ENCODE assay signal across 1 cellular context in the genomic region with DNA sequence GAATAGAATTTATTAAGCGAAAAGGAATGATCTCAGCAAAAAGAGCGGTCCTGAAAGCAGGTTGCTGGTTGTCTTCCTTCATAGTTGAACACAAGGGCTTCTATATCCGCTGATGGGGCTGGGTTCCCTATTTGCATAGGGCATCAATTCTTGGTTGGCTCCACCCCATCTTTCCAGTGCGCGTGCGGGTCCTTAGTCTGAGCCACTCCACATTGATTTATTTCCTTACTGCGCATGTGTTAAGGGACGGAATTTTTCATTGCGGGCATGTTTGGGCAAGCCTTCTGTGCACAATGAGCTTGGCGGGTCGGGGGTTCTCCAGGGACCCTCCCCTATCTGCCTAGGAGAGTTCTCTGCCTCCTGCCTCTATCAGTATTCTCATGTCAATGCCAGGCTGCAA.
TF ChIP-seq lines count a peak whose summit lies in the region.

No MANE protein-coding gene starts in this region.

TF ChIP-seq in endothelial cell of umbilical vein, 7 proteins besides CTCF, POLR2A, EP300 and RAD21 (continued from another document):
- TF ChIP-seq GATA2 (IDR thresholded peaks at IDR 0.05; ENCODE audit: insufficient read depth, insufficient read length, low read depth, low read length): no peak
- no peak for TF ChIP-seq JUN (IDR thresholded peaks at IDR 0.05; ENCODE audit: borderline replicate concordance, insufficient read depth, insufficient read length, low read depth)
- TF ChIP-seq, protein P1, sequence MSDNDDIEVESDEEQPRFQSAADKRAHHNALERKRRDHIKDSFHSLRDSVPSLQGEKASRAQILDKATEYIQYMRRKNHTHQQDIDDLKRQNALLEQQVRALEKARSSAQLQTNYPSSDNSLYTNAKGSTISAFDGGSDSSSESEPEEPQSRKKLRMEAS (IDR thresholded peaks at IDR 0.05; ENCODE audit: insufficient read depth, insufficient read length): no peak
- TF ChIP-seq MYC (IDR thresholded peaks at IDR 0.05; ENCODE audit: low read depth, low read length): no peak
